ENCODE assay signal across 1 cellular context in genomic region chr14:94042433-94043091, GRCh38.
TF ChIP-seq lines count a peak whose summit lies in the region.

No MANE protein-coding gene starts in this region.

TF ChIP-seq in IMR-90, 13 proteins besides CTCF, POLR2A, EP300 and RAD21:
- no peak for TF ChIP-seq SMC3 (IDR thresholded peaks at IDR 0.05; ENCODE audit: low read depth, low read length)
TF ChIP-seq in IMR-90: peak in this region for 0.
